ENCODE assay signal across 8 cellular contexts in the genomic region with DNA sequence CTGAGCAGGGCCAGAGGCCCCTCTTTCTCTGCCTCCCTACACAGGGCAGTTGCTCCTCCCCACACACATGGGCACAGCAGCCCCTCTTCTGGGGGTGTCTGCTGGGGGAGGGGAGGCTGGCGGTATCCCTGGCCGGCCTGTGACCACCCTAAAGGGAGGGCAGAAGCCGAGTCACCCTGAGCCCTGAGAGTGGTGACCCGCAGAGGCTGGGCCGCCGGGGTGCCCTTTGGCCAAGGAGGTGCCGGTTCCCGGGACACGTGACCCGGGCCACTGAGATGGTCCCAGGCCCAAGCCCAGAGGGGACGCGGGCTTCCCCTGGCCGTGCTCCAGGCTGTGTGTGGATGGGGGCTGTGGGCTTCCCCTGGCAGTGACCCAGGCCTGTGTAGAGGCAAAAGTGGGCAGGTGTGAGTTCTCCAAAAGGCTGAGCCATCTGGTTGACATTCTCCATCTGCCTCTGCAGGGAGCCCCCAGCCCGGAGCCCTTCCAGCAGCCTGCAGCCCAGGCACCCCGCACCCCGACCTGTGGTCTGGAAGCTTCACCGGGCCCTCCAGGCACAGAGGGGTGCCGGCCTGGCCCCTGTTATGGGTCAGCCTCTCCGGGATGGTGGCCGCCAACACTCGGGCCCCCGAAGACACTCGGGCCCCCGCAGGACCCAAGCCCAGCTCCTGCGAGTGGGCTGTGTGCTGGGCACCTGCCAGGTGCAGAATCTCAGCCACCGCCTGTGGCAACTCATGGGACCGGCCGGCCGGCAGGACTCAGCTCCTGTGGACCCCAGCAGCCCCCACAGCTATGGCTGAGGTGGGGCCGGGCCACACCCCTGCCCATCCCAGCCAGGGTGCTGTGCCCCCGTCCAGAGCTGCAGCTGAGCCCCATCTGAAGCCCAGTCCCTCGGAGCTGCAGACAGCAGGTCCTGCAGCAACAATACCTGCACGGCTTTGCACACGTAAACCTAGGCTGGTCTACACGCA. TPM values are rescaled to one million over a fixed set of nuclear protein-coding genes. Genes with fewer than 3 reads are reported as not detected.
DNase-seq lines count a peak whose midpoint lies in the region; ATAC-seq and TF ChIP-seq lines count a peak whose summit lies in the region.

No MANE protein-coding gene starts in this region.

- peaks cover 2% of the 10 kb centered on the region for H3K4me1 Mint-ChIP-seq in activated T-cell treated with anti-CD3 and anti-CD28 coated beads, Interleukin-2, amount 50 U/mL, for 4 hours (ENCODE audit: low read depth)
- peaks cover 7% of the 10 kb centered on the region for H3K4me1 Mint-ChIP-seq in activated T-helper 2 cell treated with anti-CD3 and anti-CD28 coated beads, Interferon-gamma antibody, Interleukin-2, Interleukin-4, amounts not matched to agents 10 μg/mL and 5 μg/mL and 100 μg/mL, durations not matched to agents 14 hours and 24 hours and 36 hours (ENCODE audit: low read depth)
- H3K4me1 Mint-ChIP-seq in immature natural killer cell: peaks cover 4 to 8% of the 10 kb centered on the region in 2 donors

- ATAC-seq in activated T-cell treated with anti-CD3 and anti-CD28 coated beads, Interleukin-2, amount 50 U/mL, for 4 hours: peak in 1 of 2 donors; percentile 2
- ATAC-seq in HG02970 (IDR thresholded peaks at IDR 0.05; ENCODE audit: low FRiP score, unreplicated experiment) (no peak), GM18502 (IDR thresholded peaks at IDR 0.05; ENCODE audit: poor library complexity, unreplicated experiment) (no peak), HG03460 (IDR thresholded peaks at IDR 0.05; ENCODE audit: unreplicated experiment) (no peak)

- peak overlapping the region; percentile 24 to 58 (median 54) for H3K4me3 ChIP-seq in thyroid gland (replicated peaks in 1 of 3)

- H3K4me1 ChIP-seq in thyroid gland: peaks cover 58 to 69% of the 10 kb centered on the region in 2 donors

- H3K36me3 Mint-ChIP-seq in activated T-cell treated with anti-CD3 and anti-CD28 coated beads, Interleukin-2, amount 50 U/mL, for 4 hours (ENCODE audit: insufficient read depth): no peaks in the 10 kb centered on the region
- H3K36me3 Mint-ChIP-seq in activated T-helper 2 cell treated with anti-CD3 and anti-CD28 coated beads, Interferon-gamma antibody, Interleukin-2, Interleukin-4, amounts not matched to agents 10 μg/mL and 5 μg/mL and 100 μg/mL, durations not matched to agents 14 hours and 24 hours and 36 hours (ENCODE audit: low read depth): no peaks in the 10 kb centered on the region
- H3K36me3 Mint-ChIP-seq in immature natural killer cell: no peaks in the 10 kb centered on the region

- intact Hi-C loops in activated T-helper 2 cell treated with anti-CD3 and anti-CD28 coated beads, Interferon-gamma antibody, Interleukin-2, Interleukin-4, amounts not matched to agents 10 μg/mL and 5 μg/mL and 100 μg/mL, durations not matched to agents 14 hours and 24 hours and 36 hours (cut with micrococcal nuclease): no loop called here
- intact Hi-C loops in thyroid gland (cut with DNase I): no loop called here

- no peak for TF ChIP-seq CTCF in thyroid gland (IDR thresholded peaks at IDR 0.05)

- H3K27ac ChIP-seq in thyroid gland: peak overlapping the region; percentile 80 to 92 (median 86)

- peak overlapping the region; percentile 78 for H3K4me3 Mint-ChIP-seq in activated T-cell treated with anti-CD3 and anti-CD28 coated beads, Interleukin-2, amount 50 U/mL, for 4 hours
- peak overlapping the region; percentile 77 for H3K4me3 Mint-ChIP-seq in activated T-helper 2 cell treated with anti-CD3 and anti-CD28 coated beads, Interferon-gamma antibody, Interleukin-2, Interleukin-4, amounts not matched to agents 10 μg/mL and 5 μg/mL and 100 μg/mL, durations not matched to agents 14 hours and 24 hours and 36 hours (ENCODE audit: low read depth)
- peak overlapping the region in 4 of 5 donors; percentile 53 to 70 (median 64) for H3K4me3 Mint-ChIP-seq in immature natural killer cell

- H3K27ac Mint-ChIP-seq in activated T-helper 2 cell treated with anti-CD3 and anti-CD28 coated beads, Interferon-gamma antibody, Interleukin-2, Interleukin-4, amounts not matched to agents 10 μg/mL and 5 μg/mL and 100 μg/mL, durations not matched to agents 14 hours and 24 hours and 36 hours: no peak overlapping the region
- no peak overlapping the region for H3K27ac Mint-ChIP-seq in immature natural killer cell

- H3K27me3 ChIP-seq in thyroid gland: no peaks in the 10 kb centered on the region

- TF ChIP-seq POLR2A in thyroid gland (IDR thresholded peaks at IDR 0.05): no peak

- no peak for DNase-seq in activated T-cell treated with anti-CD3 and anti-CD28 coated beads, Interleukin-2, amount 50 U/mL, for 4 hours
- DNase-seq in activated T-cell treated with anti-CD3 and anti-CD28 coated beads, Interleukin-2, amount 50 U/mL, for 1 hour: no peak
- DNase-seq in activated T-helper 2 cell treated with anti-CD3 and anti-CD28 coated beads, Interferon-gamma antibody, Interleukin-2, Interleukin-4, amounts not matched to agents 10 μg/mL and 5 μg/mL and 100 μg/mL, durations not matched to agents 14 hours and 24 hours and 36 hours (ENCODE audit: low spot score): no peak
- DNase-seq in immature natural killer cell: no peak
- peak; percentile 43 to 52 for DNase-seq in thyroid gland

- 83 to 90% methylated on average over 4 of the region's 35 CpGs for WGBS in thyroid gland, 2 donors

- H3K9me3 Mint-ChIP-seq in activated T-cell treated with anti-CD3 and anti-CD28 coated beads, Interleukin-2, amount 50 U/mL, for 4 hours: no peaks in the 10 kb centered on the region
- no peaks in the 10 kb centered on the region for H3K9me3 Mint-ChIP-seq in activated T-helper 2 cell treated with anti-CD3 and anti-CD28 coated beads, Interferon-gamma antibody, Interleukin-2, Interleukin-4, amounts not matched to agents 10 μg/mL and 5 μg/mL and 100 μg/mL, durations not matched to agents 14 hours and 24 hours and 36 hours
- H3K9me3 Mint-ChIP-seq in immature natural killer cell: no peaks in the 10 kb centered on the region

- no peaks in the 10 kb centered on the region for H3K36me3 ChIP-seq in thyroid gland

- no peaks in the 10 kb centered on the region for H3K9me3 ChIP-seq in thyroid gland

- peaks cover 6% of the 10 kb centered on the region for H3K27me3 Mint-ChIP-seq in activated T-cell treated with anti-CD3 and anti-CD28 coated beads, Interleukin-2, amount 50 U/mL, for 4 hours (ENCODE audit: low read depth)
- H3K27me3 Mint-ChIP-seq in activated T-helper 2 cell treated with anti-CD3 and anti-CD28 coated beads, Interferon-gamma antibody, Interleukin-2, Interleukin-4, amounts not matched to agents 10 μg/mL and 5 μg/mL and 100 μg/mL, durations not matched to agents 14 hours and 24 hours and 36 hours (ENCODE audit: low read depth): peaks cover 15% of the 10 kb centered on the region
- H3K27me3 Mint-ChIP-seq in immature natural killer cell (ENCODE audit: low read depth in 3 of 3): peaks cover 0 to 8% (median 7%) of the 10 kb centered on the region in 3 donors

RNA-seq across cellular contexts. Expression of a gene that starts 1.0 kb away (rescaled TPM):
- total RNA-seq in activated T-cell treated with anti-CD3 and anti-CD28 coated beads, Interleukin-2, amount 50 U/mL, for 4 hours: 1 to 10 TPM; 4.8 to 9.4 (median 8.2) TPM
- 2.2 and 2.9 TPM in 2 replicates for total RNA-seq in activated T-helper 2 cell treated with anti-CD3 and anti-CD28 coated beads, Interferon-gamma antibody, Interleukin-2, Interleukin-4, amounts not matched to agents 10 μg/mL and 5 μg/mL and 100 μg/mL, durations not matched to agents 14 hours and 24 hours and 36 hours
- polyA plus RNA-seq in immature natural killer cell: under 1 TPM in 1 of 3 donors, not detected in 2; 0.38 TPM
- 10 to 100 TPM in 1 of 4 donors, 1 to 10 TPM in 3; 5.2 to 23.5 (median 6.6) TPM for total RNA-seq in thyroid gland

RNA-seq across cellular contexts. Expression of a gene that starts 4.3 kb away (rescaled TPM):
- under 1 TPM in 1 of 3 donors, not detected in 2; 0.30 TPM for total RNA-seq in activated T-cell treated with anti-CD3 and anti-CD28 coated beads, Interleukin-2, amount 50 U/mL, for 4 hours
- 0.25 TPM in 1 of 2 replicates, not detected in the other for total RNA-seq in activated T-helper 2 cell treated with anti-CD3 and anti-CD28 coated beads, Interferon-gamma antibody, Interleukin-2, Interleukin-4, amounts not matched to agents 10 μg/mL and 5 μg/mL and 100 μg/mL, durations not matched to agents 14 hours and 24 hours and 36 hours
- polyA plus RNA-seq in immature natural killer cell: not detected
- total RNA-seq in thyroid gland: 10 to 100 TPM in 1 of 4 donors, 1 to 10 TPM in 3; 2.1 to 11.3 (median 4.7) TPM

RNA-seq across cellular contexts. Expression of a gene that starts 7.6 kb away (rescaled TPM):
- total RNA-seq in activated T-cell treated with anti-CD3 and anti-CD28 coated beads, Interleukin-2, amount 50 U/mL, for 4 hours: 100 to 1,000 TPM; 128 to 130 (median 129) TPM
- total RNA-seq in activated T-helper 2 cell treated with anti-CD3 and anti-CD28 coated beads, Interferon-gamma antibody, Interleukin-2, Interleukin-4, amounts not matched to agents 10 μg/mL and 5 μg/mL and 100 μg/mL, durations not matched to agents 14 hours and 24 hours and 36 hours: 102 and 106 TPM in 2 replicates
- 10 to 100 TPM; 12.1 to 42.8 (median 14.2) TPM for polyA plus RNA-seq in immature natural killer cell
- total RNA-seq in thyroid gland: 100 to 1,000 TPM in 3 of 4 donors, 10 to 100 TPM in 1; 80.0 to 227 (median 128) TPM

RNA-seq across cellular contexts. Expression of a gene that starts 25.1 kb away (rescaled TPM):
- total RNA-seq in activated T-cell treated with anti-CD3 and anti-CD28 coated beads, Interleukin-2, amount 50 U/mL, for 4 hours: 10 to 100 TPM; 68.7 to 79.9 (median 72.2) TPM
- total RNA-seq in activated T-helper 2 cell treated with anti-CD3 and anti-CD28 coated beads, Interferon-gamma antibody, Interleukin-2, Interleukin-4, amounts not matched to agents 10 μg/mL and 5 μg/mL and 100 μg/mL, durations not matched to agents 14 hours and 24 hours and 36 hours: 77.2 and 81.8 TPM in 2 replicates
- 10 to 100 TPM; 16.3 to 40.4 (median 20.1) TPM for polyA plus RNA-seq in immature natural killer cell
- total RNA-seq in thyroid gland: 100 to 1,000 TPM in 2 of 4 donors, 10 to 100 TPM in 2; 53.2 to 117 (median 96.6) TPM

RNA-seq across cellular contexts. Expression of a gene that starts 25.6 kb away (rescaled TPM):
- 100 to 1,000 TPM; 152 to 175 (median 156) TPM for total RNA-seq in activated T-cell treated with anti-CD3 and anti-CD28 coated beads, Interleukin-2, amount 50 U/mL, for 4 hours
- 112 and 115 TPM in 2 replicates for total RNA-seq in activated T-helper 2 cell treated with anti-CD3 and anti-CD28 coated beads, Interferon-gamma antibody, Interleukin-2, Interleukin-4, amounts not matched to agents 10 μg/mL and 5 μg/mL and 100 μg/mL, durations not matched to agents 14 hours and 24 hours and 36 hours
- polyA plus RNA-seq in immature natural killer cell: 10 to 100 TPM; 41.8 to 46.7 (median 46.5) TPM
- 10 to 100 TPM; 39.6 to 47.5 (median 43.1) TPM for total RNA-seq in thyroid gland

Comparison
In these comparisons a context has a peak if more than half of its experiments do, and no peak if none do; other contexts are left out.
1. DNase-seq: peak in thyroid gland (2 of 2); none in activated T-cell treated with anti-CD3 and anti-CD28 coated beads, Interleukin-2, amount 50 U/mL, for 4 hours (single experiment), activated T-cell treated with anti-CD3 and anti-CD28 coated beads, Interleukin-2, amount 50 U/mL, for 1 hour (single experiment), activated T-helper 2 cell treated with anti-CD3 and anti-CD28 coated beads, Interferon-gamma antibody, Interleukin-2, Interleukin-4, amounts not matched to agents 10 μg/mL and 5 μg/mL and 100 μg/mL, durations not matched to agents 14 hours and 24 hours and 36 hours (single experiment) and immature natural killer cell (0 of 3).
2. Peak in every context shown above with its lines, with median percentiles within 50 percentile points of each other: H3K4me3 Mint-ChIP-seq.